ENCODE assay signal across 15 cellular contexts in genomic region chr3:18669374-18669773, GRCh38.
"Had no signal": no experiment of that assay in that cellular context is flagged by ENCODE, and none has a peak within 500 bp of the region (broad histone marks: within the 10 kb centered on the region; RNA-seq: fewer than 3 reads in every experiment).

No MANE protein-coding gene starts in this region.

- H3K4me1 Mint-ChIP-seq: memory B cell had no signal

- H3K27me3 Mint-ChIP-seq: activated B cell treated with CpG ODN at 0.5 μM for 24 hours; central memory CD8-positive, alpha-beta T cell; stimulated activated memory B cell treated with anti-CD40 and anti-IgM and Interleukin-4, amounts not matched to agents 10 μg/mL and 1 μg/mL and 100 μg/mL, for 72 hours had no signal

- ATAC-seq: mucosa of descending colon; stimulated activated memory B cell treated with anti-CD40 and anti-IgM and Interleukin-4, amounts not matched to agents 10 μg/mL and 1 μg/mL and 100 μg/mL, for 72 hours had no signal

- H3K36me3 Mint-ChIP-seq: stimulated activated memory B cell treated with anti-CD40 and anti-IgM and Interleukin-4, amounts not matched to agents 10 μg/mL and 1 μg/mL and 100 μg/mL, for 72 hours had no signal

- DNase-seq: activated B cell treated with CpG ODN at 0.5 μM for 24 hours; activated effector memory CD4-positive, alpha-beta T cell treated with anti-CD3 and anti-CD28 coated beads, Interleukin-2, amount 50 U/mL, for 16 hours; colonic mucosa; endodermal cell; foreskin fibroblast; mucosa of descending colon; naive B cell; SHP77; stimulated activated CD4-positive, alpha-beta T cell treated with anti-CD3 and anti-CD28 coated beads, Interleukin-4, amount 100 ng/mL, for 1 hour; substantia nigra; T-helper 9 cell; tibial artery had no signal

- H3K27ac Mint-ChIP-seq: activated B cell treated with CpG ODN at 0.5 μM for 24 hours; endodermal cell; memory B cell; stimulated activated memory B cell treated with anti-CD40 and anti-IgM and Interleukin-4, amounts not matched to agents 10 μg/mL and 1 μg/mL and 100 μg/mL, for 72 hours had no signal

- H3K9me3 Mint-ChIP-seq: central memory CD8-positive, alpha-beta T cell had no signal

- H3K4me3 Mint-ChIP-seq: activated B cell treated with CpG ODN at 0.5 μM for 24 hours; central memory CD8-positive, alpha-beta T cell; endodermal cell; memory B cell; naive B cell; stimulated activated memory B cell treated with anti-CD40 and anti-IgM and Interleukin-4, amounts not matched to agents 10 μg/mL and 1 μg/mL and 100 μg/mL, for 72 hours had no signal
